ENCODE assay signal across 2 cellular contexts in genomic region chr6:7815716-7816115, GRCh38.
"Had no signal": no experiment of that assay in that cellular context is flagged by ENCODE, and none has a peak within 500 bp of the region (broad histone marks: within the 10 kb centered on the region; RNA-seq: fewer than 3 reads in every experiment).

No MANE protein-coding gene starts in this region.

- DNase-seq: H9, HCEC 1CT had no signal
